1 cellular context compared by ENCODE assay signal in genomic region chr2:109256111-109256510, GRCh38.
TF ChIP-seq lines count a peak whose summit lies in the region.

No MANE protein-coding gene starts in this region.

TF ChIP-seq in HepG2, 621 proteins besides CTCF, POLR2A, EP300 and RAD21:
- TF ChIP-seq NFAT5 (CRISPR knock-in tag; IDR thresholded peaks at IDR 0.05) (no peak), HNRNPLL (IDR thresholded peaks at IDR 0.05; ENCODE audit: low read depth, low read length, poor library complexity, severe bottlenecking) (no peak), CREB1 (IDR thresholded peaks at IDR 0.05) (peak; percentile 33; the same call in 1 of the 2 replicates), CREB1 (CRISPR knock-in tag; IDR thresholded peaks at IDR 0.05) (no peak)
